ENCODE assay signal across 22 cellular contexts in the genomic region with DNA sequence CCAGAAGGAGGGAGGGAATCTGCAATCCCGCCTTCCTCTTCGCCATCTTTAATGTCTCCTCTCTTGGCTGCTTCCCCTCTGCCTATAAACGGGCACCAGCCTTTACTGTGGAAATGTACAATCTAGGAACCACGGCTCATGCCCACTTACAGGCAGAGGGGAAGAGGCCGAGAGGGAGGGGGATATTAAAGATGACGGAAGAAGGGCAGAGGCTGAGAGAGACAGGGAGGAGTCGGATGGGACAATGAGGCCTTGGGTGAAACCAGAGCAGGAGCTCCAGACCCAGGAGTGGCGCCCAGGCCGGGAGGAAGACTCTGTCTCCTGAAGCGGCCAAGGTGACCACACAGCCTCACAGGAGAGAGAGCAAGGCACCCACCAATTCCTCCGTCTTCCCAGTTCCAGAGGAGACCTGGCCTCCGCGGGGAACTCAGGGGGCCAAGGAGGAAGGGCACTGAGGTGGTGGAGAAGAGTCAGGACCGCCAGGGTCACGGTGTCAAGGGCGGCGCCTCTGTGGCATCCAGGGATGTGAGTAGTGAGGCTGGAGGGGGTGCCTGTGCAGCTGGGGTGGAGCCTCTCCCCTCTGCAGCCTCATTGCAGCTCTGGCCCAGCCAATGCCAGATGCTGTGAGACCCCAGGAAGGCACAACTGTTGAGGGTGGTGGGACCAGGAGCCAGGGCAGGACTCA.
"Had no signal": no experiment of that assay in that cellular context is flagged by ENCODE, and none has a peak within 500 bp of the region (broad histone marks: within the 10 kb centered on the region; RNA-seq: fewer than 3 reads in every experiment).

No MANE protein-coding gene starts in this region.

- H3K27ac ChIP-seq: esophagus squamous epithelium, heart right ventricle, pancreas, testis, tibial artery, upper lobe of left lung, uterus had no signal

- H3K27me3 ChIP-seq: pancreas, testis, upper lobe of left lung, uterus had no signal

- H3K4me1 ChIP-seq: heart right ventricle, pancreas, testis, tibial artery, uterus had no signal

- DNase-seq: cerebellar nuclear complex; cortex of kidney; effector memory CD8-positive, alpha-beta T cell; erythroblast; esophagus squamous epithelium; foreskin melanocyte; heart right ventricle; hippocampal formation; kidney glomerular epithelial cell; mammary epithelial cell; occipital lobe; stimulated activated CD4-positive, alpha-beta T cell treated with anti-CD3 and anti-CD28 coated beads, Interleukin-4, amount 100 ng/mL, for 4 hours; stimulated activated naive CD8-positive, alpha-beta T cell treated with anti-CD3 and anti-CD28 coated beads, Interleukin-15, Interleukin-2, amounts not matched to agents 100 U/mL and 50 U/mL, for 24 hours; substantia nigra; testis; uterus had no signal

- H3K9me3 ChIP-seq: esophagus squamous epithelium, heart right ventricle, pancreas, testis, tibial artery, upper lobe of left lung, uterus had no signal

- H3K4me3 ChIP-seq: esophagus squamous epithelium, heart right ventricle, pancreas, testis, tibial artery, upper lobe of left lung, uterus had no signal

- H3K36me3 ChIP-seq: esophagus squamous epithelium, heart right ventricle, pancreas, tibial artery, upper lobe of left lung, uterus had no signal

- ATAC-seq: effector memory CD8-positive, alpha-beta T cell; heart right ventricle; naive thymus-derived CD8-positive, alpha-beta T cell; pancreas; sciatic nerve; stimulated activated memory B cell treated with anti-CD40 and anti-IgM and Interleukin-4, amounts not matched to agents 10 μg/mL and 1 μg/mL and 100 μg/mL, for 72 hours; stimulated activated naive CD8-positive, alpha-beta T cell treated with anti-CD3 and anti-CD28 coated beads, Interleukin-15, Interleukin-2, amounts not matched to agents 100 U/mL and 50 U/mL, for 24 hours had no signal
